ENCODE assay signal across 30 cellular contexts in the genomic region with DNA sequence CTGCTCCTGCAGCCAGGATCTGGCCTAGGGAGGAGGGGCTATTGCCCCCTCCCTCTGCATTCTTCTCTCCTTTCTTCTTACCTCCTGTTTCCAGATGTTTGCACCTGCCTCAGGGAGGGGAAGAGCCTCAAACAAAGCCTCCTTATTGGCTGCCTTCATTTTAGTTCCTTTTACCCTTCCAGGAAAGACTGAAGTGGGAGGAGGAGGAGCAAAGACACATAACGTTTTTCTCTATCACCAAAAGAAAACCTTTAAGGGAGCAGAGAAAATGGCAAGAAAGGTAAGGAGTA. TPM values are rescaled to one million over a fixed set of nuclear protein-coding genes. Genes with fewer than 3 reads are reported as not detected.
DNase-seq lines count a peak whose midpoint lies in the region; ATAC-seq, FAIRE-seq and TF ChIP-seq lines count a peak whose summit lies in the region.
"Had no signal": no experiment of that assay in that cellular context is flagged by ENCODE, and none has a peak within 500 bp of the region (broad histone marks: within the 10 kb centered on the region; RNA-seq: fewer than 3 reads in every experiment).

No MANE protein-coding gene starts in this region.

- TF ChIP-seq POLR2A in H1 (IDR thresholded peaks at IDR 0.05; ENCODE audit: control extremely low read depth in 1 of 2, low read depth in 2 of 2, low read length in 2 of 2) = no peak

- no peak for TF ChIP-seq EP300 in H1 (IDR thresholded peaks at IDR 0.05; ENCODE audit: borderline replicate concordance in 1 of 2, low read depth in 2 of 2, low read length in 2 of 2)

- peak; percentile 81 for FAIRE-seq in H1 (lab: Jason Lieb, UNC)
- FAIRE-seq: A549, G401.6, GM12891, GM19239 had no signal

- H2AK5ac ChIP-seq in H1 (ENCODE audit: low read depth, low read length) = no peak overlapping the region

- DNase-seq in ELF-1 (ENCODE audit: low read depth, low spot score) (peak; percentile 59), H7 (peak; percentile 55), WTC11 (ENCODE audit: low spot score) (no peak), H1 (ENCODE audit: low read depth in 1 of 2, low spot score in 2 of 2) (no peak), SIG-M5 treated with dmso at 0.1 percent for 504 hours (lab: John Stamatoyannopoulos, UW; ENCODE audit: unreplicated experiment) (no peak), NCI-H510A treated with DMSO at 0.1 percent for 48 hours (lab: John Stamatoyannopoulos, UW) (no peak), NCI-H1048 (lab: John Stamatoyannopoulos, UW) (no peak)
- DNase-seq: BE2C; C1 segment of cervical spinal cord; CD4-positive, alpha-beta memory T cell; CD4-positive, CD25-positive, alpha-beta regulatory T cell; CD8-positive, alpha-beta memory T cell; COR-L47; DMS 273 treated with DMSO at 0.1 percent for 48 hours; DMS153; DMS53; DMS79; DND-41; EL; GF-D8 had no signal

- peaks cover 10% of the 10 kb centered on the region for H3K9me3 Mint-ChIP-seq in WTC11
- H3K9me3 Mint-ChIP-seq: CD8-positive, alpha-beta memory T cell had no signal

- H3K36me3 ChIP-seq in H7 (replicated peaks; ENCODE audit: control insufficient read depth, insufficient read depth, low read length) (no peaks in the 10 kb centered on the region), H1 (ENCODE audit: control insufficient read depth in 2 of 4, insufficient read depth in 4 of 4, low read length in 3 of 4) (no peaks in the 10 kb centered on the region)
- H3K36me3 ChIP-seq: BE2C, BLaER1 had no signal

- no peak for TF ChIP-seq RAD21 in H1 (IDR thresholded peaks at IDR 0.05 in 1 of 2, conservative IDR thresholded peaks at IDR 0.05 in 1 of 2; ENCODE audit: low read depth in 2 of 2, low read length in 2 of 2)

- no peak overlapping the region for H3K18ac ChIP-seq in H1 (ENCODE audit: extremely low read depth, low read length)

- no peak overlapping the region for H2AFZ ChIP-seq in H1 (ENCODE audit: low read length)

- peaks cover 8% of the 10 kb centered on the region for H3K27me3 Mint-ChIP-seq in WTC11 (ENCODE audit: low read depth)

- no peaks in the 10 kb centered on the region for H3K9me3 ChIP-seq in H1 (ENCODE audit: insufficient read depth in 2 of 2, low read depth in 1 of 2, low read length in 1 of 2)
- H3K9me3 ChIP-seq: A549, BE2C had no signal

- POLR2A ChIA-PET in WTC11 (lab: Charles Lee) = no interaction called here
- POLR2A ChIA-PET in H1 (lab: Charles Lee; ENCODE audit: partially characterized antibody) = no interaction called here

- H4K8ac ChIP-seq in H1 (ENCODE audit: extremely low read depth, insufficient read depth, low read length) = no peak overlapping the region

- peaks cover 8% of the 10 kb centered on the region for H3K4me1 Mint-ChIP-seq in WTC11
- H3K4me1 Mint-ChIP-seq: CD14-positive monocyte; CD4-positive, alpha-beta memory T cell; CD4-positive, CD25-positive, alpha-beta regulatory T cell; CD8-positive, alpha-beta memory T cell had no signal

- H3K4me2 ChIP-seq in H1 (ENCODE audit: insufficient read depth in 1 of 2, low read depth in 2 of 2, low read length in 2 of 2) = no peak overlapping the region
- H3K4me2 ChIP-seq: A549, BLaER1 had no signal

- H2BK120ac ChIP-seq in H1 (replicated peaks; ENCODE audit: low read depth, low read length) = no peak overlapping the region

- no peak overlapping the region; a peak in 1 of 7 replicates for H3K9ac ChIP-seq in H1 (replicated peaks in 1 of 4; ENCODE audit: extremely low read depth in 1 of 4, low read depth in 3 of 4, low read length in 3 of 4)
- H3K9ac ChIP-seq: BLaER1 had no signal

- no peak overlapping the region for H2BK15ac ChIP-seq in H1 (ENCODE audit: low read length)

- no peaks in the 10 kb centered on the region for H3K79me1 ChIP-seq in H1 (ENCODE audit: low read depth, low read length)

- no peak overlapping the region for H3K27ac Mint-ChIP-seq in WTC11
- H3K27ac Mint-ChIP-seq: CD14-positive monocyte; CD4-positive, CD25-positive, alpha-beta regulatory T cell; CD8-positive, alpha-beta memory T cell had no signal

- CTCF ChIA-PET in WTC11 (lab: Charles Lee) (no interaction called here), H1 (lab: Charles Lee; ENCODE audit: partially characterized antibody) (interaction anchor here (4.5 kb wide), 1 partner anchor 86 kb away, joined by 10 read pairs; no protein-coding TSS in a partner anchor)

- no peak overlapping the region for H3K4ac ChIP-seq in H1 (replicated peaks; ENCODE audit: insufficient read length, low read depth, low read length)

- H3K27me3 ChIP-seq in H7 (ENCODE audit: control insufficient read depth, insufficient read depth, low read length) (peaks cover 2% of the 10 kb centered on the region; the same call in 1 of the 2 replicates), H1 (replicated peaks in 1 of 4; ENCODE audit: control insufficient read depth in 3 of 4, extremely low read depth in 1 of 4, insufficient read depth in 3 of 4, low read length in 3 of 4) (peaks cover 0 to 2% (median 0%) of the 10 kb centered on the region in 4 experiments; a peak in 1 of 7 replicates)
- H3K27me3 ChIP-seq: BE2C, BLaER1 had no signal

- H3K4me3 ChIP-seq in H7 (ENCODE audit: insufficient read depth, low read depth, low read length) = no peak overlapping the region
- no peak overlapping the region for H3K4me3 ChIP-seq in H1 (ENCODE audit: extremely low read depth in 1 of 4, insufficient read depth in 2 of 4, low read depth in 3 of 4, low read length in 4 of 4)
- H3K4me3 ChIP-seq: A549, BLaER1 had no signal

- no peak overlapping the region for H3K27ac ChIP-seq in H1 (ENCODE audit: low read depth, low read length)
- H3K27ac ChIP-seq: 22Rv1, A549, BLaER1 had no signal

- WGBS in H1 (ENCODE audit: extremely low coverage in 1 of 2, insufficient coverage in 1 of 2, insufficient read length in 1 of 2, insufficient replicate concordance in 2 of 2, low coverage in 1 of 2, low lambda C conversion rate in 2 of 2, missing lambda C conversion rate in 1 of 2), 2 experiments = 21% methylated on average over 1 of the region's 1 CpG; no CpG with 5 or more reads in 1 of the 2 experiments

- H3K36me3 Mint-ChIP-seq in WTC11 = peaks cover 8% of the 10 kb centered on the region
- H3K36me3 Mint-ChIP-seq: CD14-positive monocyte; CD4-positive, alpha-beta memory T cell; CD4-positive, CD25-positive, alpha-beta regulatory T cell; CD8-positive, alpha-beta memory T cell had no signal

- H4K5ac ChIP-seq in H1 (ENCODE audit: insufficient read length, low read depth, low read length) = no peak overlapping the region

- H2BK20ac ChIP-seq in H1 (ENCODE audit: low read length) = no peak overlapping the region

- TF ChIP-seq CTCF in WTC11 (IDR thresholded peaks at IDR 0.05) (no peak), H1 (IDR thresholded peaks at IDR 0.05; ENCODE audit: control extremely low read depth in 1 of 3, insufficient read depth in 1 of 3, low read depth in 1 of 3, low read length in 3 of 3) (no peak)

- H2BK12ac ChIP-seq in H1 (ENCODE audit: low read depth, low read length) = no peak overlapping the region

- ATAC-seq in WTC11 = peak; percentile 45
- ATAC-seq: A549 had no signal

- H3K14ac ChIP-seq in H1 (ENCODE audit: insufficient read length) = no peak overlapping the region

- H4K20me1 ChIP-seq in H1 (replicated peaks in 1 of 2; ENCODE audit: control insufficient read depth in 1 of 2, insufficient read depth in 2 of 2, low read length in 2 of 2) = peaks cover 0 to 2% of the 10 kb centered on the region in 2 experiments
- H4K20me1 ChIP-seq: BLaER1 had no signal

- no peak overlapping the region for H2BK5ac ChIP-seq in H1 (ENCODE audit: low read depth, low read length)

- no peak overlapping the region for H3K23ac ChIP-seq in H1 (ENCODE audit: insufficient read length)

- H3K56ac ChIP-seq in H1 (replicated peaks; ENCODE audit: insufficient read length, low read depth, low read length) = no peak overlapping the region

- peaks cover 0 to 1% (median 0%) of the 10 kb centered on the region in 4 experiments; a peak in 3 of 7 replicates for H3K4me1 ChIP-seq in H1 (replicated peaks in 1 of 4; ENCODE audit: control insufficient read depth in 3 of 4, insufficient read depth in 4 of 4, low read length in 3 of 4)

- H3K79me2 ChIP-seq in H1 (ENCODE audit: control insufficient read depth in 1 of 2, insufficient read depth in 2 of 2, low read length in 2 of 2) = no peaks in the 10 kb centered on the region

- H3K23me2 ChIP-seq in H1 (ENCODE audit: low read depth, low read length) = peaks cover 2% of the 10 kb centered on the region; the same call in 1 of the 2 replicates

- H3K4me3 Mint-ChIP-seq in WTC11 = no peak overlapping the region
- H3K4me3 Mint-ChIP-seq: CD14-positive monocyte; CD4-positive, alpha-beta memory T cell; CD4-positive, CD25-positive, alpha-beta regulatory T cell; CD8-positive, alpha-beta memory T cell had no signal

- no peak overlapping the region for H4K91ac ChIP-seq in H1 (replicated peaks; ENCODE audit: insufficient read length, low read length)

RNA-seq across cellular contexts. Expression of a gene that starts 13.3 kb away (rescaled TPM):
- not detected in 2 replicates for total RNA-seq in H7 (2014; rRNA removed; shearing (Covaris generic))
- total RNA-seq in WTC11 (2021) = not detected in 3 replicates
- not detected in 2 replicates for total RNA-seq in H1 (2021; fragmentation: NEBNext Ultra II Directional; extraction: Animal tissue kit (Norgen Biotek cat#: 25700))
- polyA plus RNA-seq in H1 (2011; rRNA removed) = 0.05 and 0.08 TPM in 2 replicates
- polyA plus RNA-seq in H1 (2011; cell fraction: cytosol; rRNA removed) = 0.13 TPM
- polyA plus RNA-seq in H1 (2011; cell fraction: nucleus; rRNA removed) = not detected
- polyA plus RNA-seq in H1 (2012, experiment 1 of 2) = 0.21 to 0.51 TPM (median 0.33 TPM) in 4 replicates
- polyA plus RNA-seq in H1 (2012, experiment 2 of 2) = 0.16 TPM
- polyA plus RNA-seq in H1 (2013, experiment 1 of 2) = 0.08 TPM
- 0.11 TPM for polyA plus RNA-seq in H1 (2013, experiment 2 of 2)
- polyA minus RNA-seq in H1 (2011; rRNA and poly(A)+ RNA removed) = 0.44 TPM in 1 of 2 replicates, not detected in the other
- not detected for polyA minus RNA-seq in H1 (2011; cell fraction: cytosol; rRNA and poly(A)+ RNA removed)
- polyA minus RNA-seq in H1 (2011; cell fraction: nucleus; rRNA and poly(A)+ RNA removed) = 0.40 TPM
- total RNA-seq: A172; CD4-positive, alpha-beta memory T cell; CD4-positive, CD25-positive, alpha-beta regulatory T cell; CD8-positive, alpha-beta memory T cell; Daoy had no signal
- polyA plus RNA-seq: A549; AG04450; CD14-positive monocyte; CD4-positive, alpha-beta memory T cell; CD4-positive, CD25-positive, alpha-beta regulatory T cell; CD8-positive, alpha-beta memory T cell had no signal

RNA-seq across cellular contexts. Expression of a gene that starts 50.3 kb away (rescaled TPM):
- total RNA-seq in H7 (2014; rRNA removed; shearing (Covaris generic)) = not detected in 2 replicates
- total RNA-seq in WTC11 (2021) = not detected in 3 replicates
- not detected in 2 replicates for total RNA-seq in H1 (2021; fragmentation: NEBNext Ultra II Directional; extraction: Animal tissue kit (Norgen Biotek cat#: 25700))
- polyA plus RNA-seq in H1 (2011; rRNA removed) = not detected in 2 replicates
- polyA plus RNA-seq in H1 (2011; cell fraction: cytosol; rRNA removed) = not detected
- polyA plus RNA-seq in H1 (2011; cell fraction: nucleus; rRNA removed) = not detected
- polyA plus RNA-seq in H1 (2012, experiment 1 of 2) = not detected in 4 replicates
- not detected for polyA plus RNA-seq in H1 (2012, experiment 2 of 2)
- polyA plus RNA-seq in H1 (2013, experiment 1 of 2) = not detected
- polyA plus RNA-seq in H1 (2013, experiment 2 of 2) = not detected
- polyA minus RNA-seq in H1 (2011; rRNA and poly(A)+ RNA removed) = not detected in 2 replicates
- polyA minus RNA-seq in H1 (2011; cell fraction: cytosol; rRNA and poly(A)+ RNA removed) = not detected
- polyA minus RNA-seq in H1 (2011; cell fraction: nucleus; rRNA and poly(A)+ RNA removed) = not detected
- total RNA-seq: A172; CD4-positive, alpha-beta memory T cell; CD4-positive, CD25-positive, alpha-beta regulatory T cell; CD8-positive, alpha-beta memory T cell; Daoy had no signal
- polyA plus RNA-seq: A549; AG04450; CD14-positive monocyte; CD4-positive, alpha-beta memory T cell; CD4-positive, CD25-positive, alpha-beta regulatory T cell; CD8-positive, alpha-beta memory T cell had no signal

RNA-seq across cellular contexts. Expression of a gene that starts 53.7 kb away (rescaled TPM):
- 271 and 340 TPM in 2 replicates for total RNA-seq in H7 (2014; rRNA removed; shearing (Covaris generic))
- total RNA-seq in WTC11 (2021) = 244 to 334 TPM (median 265 TPM) in 3 replicates
- total RNA-seq in H1 (2021; fragmentation: NEBNext Ultra II Directional; extraction: Animal tissue kit (Norgen Biotek cat#: 25700)) = 393 and 410 TPM in 2 replicates
- 435 and 574 TPM in 2 replicates for polyA plus RNA-seq in H1 (2011; rRNA removed)
- 408 TPM for polyA plus RNA-seq in H1 (2011; cell fraction: cytosol; rRNA removed)
- 721 TPM for polyA plus RNA-seq in H1 (2011; cell fraction: nucleus; rRNA removed)
- 317 to 394 TPM (median 319 TPM) in 4 replicates for polyA plus RNA-seq in H1 (2012, experiment 1 of 2)
- 437 TPM for polyA plus RNA-seq in H1 (2012, experiment 2 of 2)
- 405 TPM for polyA plus RNA-seq in H1 (2013, experiment 1 of 2)
- polyA plus RNA-seq in H1 (2013, experiment 2 of 2) = 379 TPM
- polyA minus RNA-seq in H1 (2011; rRNA and poly(A)+ RNA removed) = 281 and 291 TPM in 2 replicates
- polyA minus RNA-seq in H1 (2011; cell fraction: cytosol; rRNA and poly(A)+ RNA removed) = 357 TPM
- polyA minus RNA-seq in H1 (2011; cell fraction: nucleus; rRNA and poly(A)+ RNA removed) = 226 TPM

Comparison
In these comparisons a context has a peak if more than half of its experiments do, and no peak if none do; other contexts are left out.
1. DNase-seq: peak in ELF-1 (single experiment) and H7 (single experiment); none in WTC11 (single experiment), H1 (0 of 2), SIG-M5 treated with dmso at 0.1 percent for 504 hours (single experiment), NCI-H510A treated with DMSO at 0.1 percent for 48 hours (single experiment) and NCI-H1048 (single experiment).